8 cellular contexts compared by ENCODE assay signal in the genomic region with DNA sequence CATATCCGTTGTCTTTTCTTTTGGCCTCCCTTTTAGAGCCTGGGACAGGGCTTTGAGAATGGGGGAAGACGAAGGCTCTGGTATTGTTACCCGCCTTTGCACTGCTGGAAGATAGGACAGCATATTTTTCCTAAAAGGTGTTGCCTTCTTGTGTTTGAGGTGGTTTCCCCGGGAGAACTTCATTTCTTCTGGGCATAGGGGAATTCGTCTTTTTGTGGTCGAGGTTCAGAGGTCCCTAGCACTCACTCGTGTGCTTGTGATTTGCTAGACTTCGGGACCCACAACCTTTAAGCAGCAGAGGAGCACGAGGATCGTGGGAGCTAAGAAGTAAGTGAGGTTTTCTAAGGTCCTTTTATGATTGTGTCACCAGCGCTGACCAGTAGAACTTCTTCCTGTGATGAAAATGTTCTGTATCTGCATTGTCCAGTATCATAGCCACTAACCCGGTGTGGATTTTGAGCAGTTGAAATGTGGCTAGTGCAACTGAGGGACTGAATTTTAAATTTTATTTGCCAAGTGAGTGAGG. TPM values are rescaled to one million over a fixed set of nuclear protein-coding genes. Genes with fewer than 3 reads are reported as not detected.
DNase-seq lines count a peak whose midpoint lies in the region; ATAC-seq and TF ChIP-seq lines count a peak whose summit lies in the region.

No MANE protein-coding gene starts in this region.

- H3K36me3 ChIP-seq in HCT116 (ENCODE audit: control insufficient read depth in 1 of 2, insufficient read depth in 2 of 2, low read length in 2 of 2) = no peaks in the 10 kb centered on the region
- no peaks in the 10 kb centered on the region for H3K36me3 ChIP-seq in iPS-18a (ENCODE audit: control insufficient read depth, low read depth, low read length)

- H3K9me3 Mint-ChIP-seq in activated T-helper 17 cell treated with anti-CD3 and anti-CD28 coated beads, Interleukin-2, amount 50 U/mL, for 72 hours = no peaks in the 10 kb centered on the region
- H3K9me3 Mint-ChIP-seq in stimulated activated naive CD8-positive, alpha-beta T cell treated with anti-CD3 and anti-CD28 coated beads, Interleukin-15, amount 100 ng/mL, for 72 hours = peaks cover 17 to 20% of the 10 kb centered on the region in 2 donors

- H3K4me1 Mint-ChIP-seq in activated T-helper 17 cell treated with anti-CD3 and anti-CD28 coated beads, Interleukin-2, amount 50 U/mL, for 72 hours = peaks cover 33% of the 10 kb centered on the region
- peaks cover 42% of the 10 kb centered on the region for H3K4me1 Mint-ChIP-seq in stimulated activated naive CD8-positive, alpha-beta T cell treated with anti-CD3 and anti-CD28 coated beads, Interleukin-15, amount 100 ng/mL, for 72 hours

- H3K9me2 ChIP-seq in HCT116 (ENCODE audit: insufficient read depth) = no peaks in the 10 kb centered on the region

- POLR2A ChIA-PET in HCT116 (lab: Charles Lee) = interaction anchor here (1.1 kb wide), 1 partner anchor 44 kb away, joined by 3 read pairs; no protein-coding TSS in a partner anchor

- peak overlapping the region; percentile 95 for H3K4me3 Mint-ChIP-seq in activated T-helper 17 cell treated with anti-CD3 and anti-CD28 coated beads, Interleukin-2, amount 50 U/mL, for 72 hours
- peak overlapping the region; percentile 85 to 89 for H3K4me3 Mint-ChIP-seq in stimulated activated naive CD8-positive, alpha-beta T cell treated with anti-CD3 and anti-CD28 coated beads, Interleukin-15, amount 100 ng/mL, for 72 hours

- H3K9ac ChIP-seq in HCT116 (ENCODE audit: low read length) = peak overlapping the region; percentile 89
- peak overlapping the region; percentile 78 for H3K9ac ChIP-seq in iPS-18a (ENCODE audit: low read length)

- H2AFZ ChIP-seq in HCT116 (ENCODE audit: low read depth, low read length, poor library complexity, severe bottlenecking) = no peak overlapping the region

- H3K4me3 ChIP-seq in AG10803 (ENCODE audit: low read length) (peak overlapping the region; percentile 67), HCT116 (replicated peaks in 1 of 2; ENCODE audit: low read depth in 1 of 2, low read length in 2 of 2) (peak overlapping the region; percentile 94 to 95), iPS-18a (ENCODE audit: low read length) (peak overlapping the region; percentile 86)

- peak overlapping the region; percentile 96 for H3K27ac Mint-ChIP-seq in activated T-helper 17 cell treated with anti-CD3 and anti-CD28 coated beads, Interleukin-2, amount 50 U/mL, for 72 hours
- peak overlapping the region; percentile 92 to 97 for H3K27ac Mint-ChIP-seq in stimulated activated naive CD8-positive, alpha-beta T cell treated with anti-CD3 and anti-CD28 coated beads, Interleukin-15, amount 100 ng/mL, for 72 hours

- RAD21 ChIA-PET in HCT116 (lab: Charles Lee; ENCODE audit: low non-redundant PET in 1 of 2, low total read pairs in 2 of 2, uncharacterized antibody in 2 of 2, unreplicated experiment in 2 of 2) = no interaction called here

- no peaks in the 10 kb centered on the region; a peak in 1 of 4 replicates for H3K9me3 ChIP-seq in HCT116 (ENCODE audit: control insufficient read depth in 1 of 2, insufficient read depth in 1 of 2, low read depth in 1 of 2, low read length in 2 of 2)
- H3K9me3 ChIP-seq in iPS-18a (ENCODE audit: control insufficient read depth, low read depth, low read length) = no peaks in the 10 kb centered on the region

- H3K27ac ChIP-seq in HCT116 (ENCODE audit: low read depth, low read length) = peak overlapping the region; percentile 58
- H3K27ac ChIP-seq in iPS-18a (ENCODE audit: low read length) = peak overlapping the region; percentile 5

- peaks cover 56% of the 10 kb centered on the region for H3K79me2 ChIP-seq in HCT116 (ENCODE audit: insufficient read depth, low read length)

- H3K36me3 Mint-ChIP-seq in activated T-helper 17 cell treated with anti-CD3 and anti-CD28 coated beads, Interleukin-2, amount 50 U/mL, for 72 hours (ENCODE audit: low read depth) = peaks cover 53% of the 10 kb centered on the region

- H3K27me3 ChIP-seq in HCT116 (ENCODE audit: insufficient read depth, low read length) = no peaks in the 10 kb centered on the region
- peaks cover 8% of the 10 kb centered on the region for H3K27me3 ChIP-seq in iPS-18a (ENCODE audit: control insufficient read depth, insufficient read depth, low read length)

- BruUV-seq in HCT116 (replicated peaks; lab: Mats Ljungman, UMichigan) = TSS peak; percentile 75

- peaks cover 0 to 19% of the 10 kb centered on the region in 2 experiments; a peak in 2 of 4 replicates for H3K4me1 ChIP-seq in HCT116 (ENCODE audit: control insufficient read depth in 1 of 2, insufficient read depth in 2 of 2, low read length in 2 of 2)
- H3K4me1 ChIP-seq in iPS-18a (ENCODE audit: control insufficient read depth, low read depth, low read length) = peaks cover 5% of the 10 kb centered on the region

- peak overlapping the region; percentile 96 for H3K4me2 ChIP-seq in HCT116 (ENCODE audit: low read length)

- TF ChIP-seq CTCF in AG10803 (conservative IDR thresholded peaks at IDR 0.05; ENCODE audit: low read length) = no peak
- no peak for TF ChIP-seq CTCF in HCT116 (IDR thresholded peaks at IDR 0.05 in 2 of 3, conservative IDR thresholded peaks at IDR 0.05 in 1 of 3; ENCODE audit: borderline replicate concordance in 1 of 3, insufficient read depth in 1 of 3, low read depth in 2 of 3, low read length in 2 of 3)

- DNase-seq in AG10803 (ENCODE audit: low read depth) (peak; percentile 12), HCT116 (ENCODE audit: low read depth, low spot score) (no peak), kidney glomerular epithelial cell (lab: John Stamatoyannopoulos, UW) (no peak), A172 (ENCODE audit: low spot score) (no peak), activated gamma-delta T cell (lab: John Stamatoyannopoulos, UW) (no peak)
- DNase-seq in stimulated activated naive CD8-positive, alpha-beta T cell treated with anti-CD3 and anti-CD28 coated beads, Interleukin-15, amount 100 ng/mL, for 72 hours = no peak

- no peak for TF ChIP-seq POLR2A in HCT116 (IDR thresholded peaks at IDR 0.05; ENCODE audit: borderline replicate concordance, extremely low read depth, insufficient read depth, insufficient read length)

- peak; percentile 13 for ATAC-seq in HCT116
- no peak for ATAC-seq in activated T-helper 17 cell treated with anti-CD3 and anti-CD28 coated beads, Interleukin-2, amount 50 U/mL, for 72 hours (replicated peaks)
- peak; percentile 15 for ATAC-seq in stimulated activated naive CD8-positive, alpha-beta T cell treated with anti-CD3 and anti-CD28 coated beads, Interleukin-15, amount 100 ng/mL, for 72 hours

- no peaks in the 10 kb centered on the region for H3K27me3 Mint-ChIP-seq in activated T-helper 17 cell treated with anti-CD3 and anti-CD28 coated beads, Interleukin-2, amount 50 U/mL, for 72 hours
- H3K27me3 Mint-ChIP-seq in stimulated activated naive CD8-positive, alpha-beta T cell treated with anti-CD3 and anti-CD28 coated beads, Interleukin-15, amount 100 ng/mL, for 72 hours = no peaks in the 10 kb centered on the region

- no peak for TF ChIP-seq RAD21 in HCT116 (IDR thresholded peaks at IDR 0.05; ENCODE audit: low read depth)

- H4K20me1 ChIP-seq in HCT116 (ENCODE audit: insufficient read depth) = 0 out of 2 replicates have a peak, but pooled peaks cover 2% of the 10 kb centered on the region

- intact Hi-C loops in HCT116 (cut with micrococcal nuclease) = loop anchor here (10.0 kb wide), 1 partner anchor 159 kb away; a partner anchor contains a TSS

- CTCF ChIA-PET in HCT116 (lab: Charles Lee) = no interaction called here

TF ChIP-seq in HCT116, 20 proteins besides CTCF, POLR2A, EP300 and RAD21:
- peak; percentile 8; the same call in 1 of the 2 replicates for TF ChIP-seq ZFX (IDR thresholded peaks at IDR 0.05)
- TF ChIP-seq FOSL1 (IDR thresholded peaks at IDR 0.05; ENCODE audit: low read depth) = no peak

RNA-seq across cellular contexts. Expression of a gene that starts 0.6 kb away (rescaled TPM):
- 33.0 TPM for total RNA-seq in HCT116 (2021; ENCODE audit: unreplicated experiment)
- 9.3 and 17.7 TPM in 2 replicates for polyA plus RNA-seq in HCT116 (2012)
- 10 to 100 TPM; 27.2 to 39.5 TPM for total RNA-seq in activated T-helper 17 cell treated with anti-CD3 and anti-CD28 coated beads, Interleukin-2, amount 50 U/mL, for 72 hours
- 14.8 and 16.7 TPM in 2 replicates for total RNA-seq in A172 (2014; rRNA removed; shearing (Covaris generic))

RNA-seq across cellular contexts. Expression of a gene that starts 45.4 kb away (rescaled TPM):
- total RNA-seq in HCT116 (2021; ENCODE audit: unreplicated experiment) = 2.1 TPM
- polyA plus RNA-seq in HCT116 (2012) = 0.84 and 0.94 TPM in 2 replicates
- total RNA-seq in activated T-helper 17 cell treated with anti-CD3 and anti-CD28 coated beads, Interleukin-2, amount 50 U/mL, for 72 hours = under 1 TPM; 0.26 to 0.45 TPM
- total RNA-seq in A172 (2014; rRNA removed; shearing (Covaris generic)) = 1.6 and 6.5 TPM in 2 replicates

RNA-seq across cellular contexts. Expression of a gene that starts 45.4 kb away (rescaled TPM):
- total RNA-seq in HCT116 (2021; ENCODE audit: unreplicated experiment) = 34.3 TPM
- polyA plus RNA-seq in HCT116 (2012) = 38.4 and 44.2 TPM in 2 replicates
- total RNA-seq in activated T-helper 17 cell treated with anti-CD3 and anti-CD28 coated beads, Interleukin-2, amount 50 U/mL, for 72 hours = 10 to 100 TPM; 38.5 to 55.4 TPM
- total RNA-seq in A172 (2014; rRNA removed; shearing (Covaris generic)) = 76.1 and 91.6 TPM in 2 replicates
